Comparison of ENCODE assay signal across 25 cellular contexts in genomic region chr5:82265052-82265451, GRCh38.
"Had no signal": no experiment of that assay in that cellular context is flagged by ENCODE, and none has a peak within 500 bp of the region (broad histone marks: within the 10 kb centered on the region; RNA-seq: fewer than 3 reads in every experiment).

No MANE protein-coding gene starts in this region.

- DNase-seq: activated CD4-positive, alpha-beta memory T cell treated with anti-CD3 and anti-CD28 coated beads, Interleukin-2, amount 10 ng/mL, durations not matched to agents 7 days and 5 days; activated CD4-positive, alpha-beta T cell treated with anti-CD3 and anti-CD28 coated beads for 48 hours; activated CD4-positive, CD25-positive, alpha-beta regulatory T cell; activated CD8-positive, alpha-beta memory T cell treated with anti-CD3 and anti-CD28 coated beads, Interleukin-2, amount 10 ng/mL, durations not matched to agents 7 days and 5 days; activated naive CD4-positive, alpha-beta T cell treated with anti-CD3 and anti-CD28 coated beads, Interleukin-2, amount 10 ng/mL, durations not matched to agents 7 days and 5 days; activated naive CD8-positive, alpha-beta T cell treated with anti-CD3 and anti-CD28 coated beads, Interleukin-2, amount 50 U/mL, for 24 hours; activated T-cell treated with anti-CD3 and anti-CD28 coated beads, Interleukin-2, amount 50 U/mL, for 1 hour; effector CD4-positive, alpha-beta T cell; left lung; midbrain; occipital lobe; stimulated activated CD4-positive, alpha-beta T cell treated with anti-CD3 and anti-CD28 coated beads, Interleukin-12 subunit alpha, Interleukin-12 subunit beta, amount 100 ng/mL, for 4 hours; stimulated activated CD4-positive, alpha-beta T cell treated with anti-CD3 and anti-CD28 coated beads, Interleukin-1b, Interleukin-23, amount 100 ng/mL, for 48 hours; stimulated activated CD8-positive, alpha-beta memory T cell treated with anti-CD3 and anti-CD28 coated beads, Interleukin-4, amount 100 ng/mL, for 48 hours; stimulated activated naive CD4-positive, alpha-beta T cell treated with Interleukin-2 at 50 U/mL for 16 hours; substantia nigra; T-helper 1 cell; T-helper 9 cell; uterus had no signal

- H3K9me3 ChIP-seq: ascending aorta, uterus had no signal

- FAIRE-seq: frontal cortex, keratinocyte had no signal

- H3K36me3 ChIP-seq: ascending aorta, uterus had no signal

- ATAC-seq: activated CD8-positive, alpha-beta memory T cell treated with anti-CD3 and anti-CD28 coated beads, Interleukin-2, amount 10 ng/mL, durations not matched to agents 7 days and 5 days; activated naive CD8-positive, alpha-beta T cell treated with anti-CD3 and anti-CD28 coated beads, Interleukin-2, amount 50 U/mL, for 24 hours; activated T-helper 17 cell treated with anti-CD3 and anti-CD28 coated beads, Interleukin-2, amount 50 U/mL, for 72 hours; esophagus mucosa; left lung had no signal

- H3K4me3 ChIP-seq: ascending aorta, left lung, tibial nerve, uterus had no signal

- H3K4me1 ChIP-seq: left lung, tibial nerve, uterus had no signal

- H3K27me3 ChIP-seq: ascending aorta, left lung, tibial nerve, uterus had no signal

- H3K27ac ChIP-seq: tibial nerve, uterus had no signal
